ENCODE assay signal across 8 cellular contexts in the genomic region with DNA sequence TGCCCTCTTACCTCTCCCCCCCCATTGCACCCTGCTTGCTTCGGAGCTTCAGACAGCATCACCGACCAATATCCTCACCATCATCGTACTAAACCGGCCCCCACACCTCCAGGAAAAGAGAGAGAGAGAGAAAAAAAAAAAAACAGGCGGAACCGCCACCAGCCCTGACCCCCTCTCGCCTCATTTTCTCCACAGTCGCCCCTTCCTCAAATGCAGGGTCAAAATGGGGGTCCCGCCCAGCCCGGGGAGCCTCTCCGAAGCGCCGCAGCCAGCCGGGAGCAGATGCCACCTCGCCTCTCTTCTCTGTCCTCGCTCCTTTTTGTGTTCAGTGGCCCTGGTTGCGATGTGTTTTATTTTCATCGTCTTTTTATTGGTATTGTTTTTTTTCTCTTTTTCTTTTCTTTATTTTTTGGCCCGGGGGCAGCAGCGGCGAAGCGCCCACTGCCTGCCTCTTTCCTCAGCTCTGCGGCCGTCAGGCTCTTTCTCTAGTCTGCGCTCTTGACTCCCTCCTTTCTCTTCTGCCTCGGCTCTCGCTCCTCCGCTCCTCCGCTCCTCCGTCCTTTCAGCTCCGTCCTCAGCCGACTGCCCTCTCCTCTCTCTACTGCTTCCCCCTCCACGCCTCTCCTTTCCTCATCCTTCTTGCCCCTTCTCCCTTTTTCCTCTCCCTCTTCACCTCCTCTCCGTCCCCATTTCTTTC. TPM values are rescaled to one million over a fixed set of nuclear protein-coding genes. Genes with fewer than 3 reads are reported as not detected.
A peak's percentile ranks its signal among the peaks of the same experiment; 100 is the strongest.
DNase-seq lines count a peak whose midpoint lies in the region; ATAC-seq lines count a peak whose summit lies in the region.

No MANE protein-coding gene starts in this region.

- H3K4me1 Mint-ChIP-seq in CD8-positive, alpha-beta memory T cell: peaks cover 10 to 14% (median 13%) of the 10 kb centered on the region in 3 donors
- peaks cover 9% of the 10 kb centered on the region for H3K4me1 Mint-ChIP-seq in activated naive CD8-positive, alpha-beta T cell treated with anti-CD3 and anti-CD28 coated beads for 36 hours
- peaks cover 15% of the 10 kb centered on the region for H3K4me1 Mint-ChIP-seq in stimulated activated memory B cell treated with anti-CD40 and anti-IgM and Interleukin-4, amounts not matched to agents 10 μg/mL and 1 μg/mL and 100 μg/mL, for 72 hours

- H3K36me3 Mint-ChIP-seq in CD8-positive, alpha-beta memory T cell: peaks cover 0 to 2% (median 0%) of the 10 kb centered on the region in 3 donors
- H3K36me3 Mint-ChIP-seq in activated naive CD8-positive, alpha-beta T cell treated with anti-CD3 and anti-CD28 coated beads for 36 hours: no peaks in the 10 kb centered on the region
- no peaks in the 10 kb centered on the region for H3K36me3 Mint-ChIP-seq in stimulated activated memory B cell treated with anti-CD40 and anti-IgM and Interleukin-4, amounts not matched to agents 10 μg/mL and 1 μg/mL and 100 μg/mL, for 72 hours

- peak overlapping the region; percentile 83 to 96 (median 90) for H3K4me3 Mint-ChIP-seq in CD8-positive, alpha-beta memory T cell
- H3K4me3 Mint-ChIP-seq in activated naive CD8-positive, alpha-beta T cell treated with anti-CD3 and anti-CD28 coated beads for 36 hours: peak overlapping the region; percentile 83
- H3K4me3 Mint-ChIP-seq in stimulated activated memory B cell treated with anti-CD40 and anti-IgM and Interleukin-4, amounts not matched to agents 10 μg/mL and 1 μg/mL and 100 μg/mL, for 72 hours: peak overlapping the region; percentile 77

- H3K36me3 ChIP-seq in CD8-positive, alpha-beta memory T cell (ENCODE audit: insufficient read depth, low read length): no peaks in the 10 kb centered on the region
- no peaks in the 10 kb centered on the region for H3K36me3 ChIP-seq in iPS-18a (ENCODE audit: control insufficient read depth, low read depth, low read length)

- POLR2A ChIA-PET in CD8-positive, alpha-beta memory T cell (lab: Charles Lee): interaction anchor here (0.6 to 1.7 kb wide), 4 partner anchors 22 to 148 kb away, joined by 3 to 9 read pairs (median 5); partner anchors contain the start of gene GSK3A

- H3K4me1 ChIP-seq in CD8-positive, alpha-beta memory T cell (ENCODE audit: insufficient read depth, low read length): peaks cover 12% of the 10 kb centered on the region
- peaks cover 10% of the 10 kb centered on the region for H3K4me1 ChIP-seq in iPS-18a (ENCODE audit: control insufficient read depth, low read depth, low read length)

- H3K27me3 ChIP-seq in CD8-positive, alpha-beta memory T cell (ENCODE audit: insufficient read depth, low read length, poor library complexity, severe bottlenecking): peaks cover 18% of the 10 kb centered on the region
- peaks cover 76% of the 10 kb centered on the region for H3K27me3 ChIP-seq in iPS-18a (ENCODE audit: control insufficient read depth, insufficient read depth, low read length)

- peak overlapping the region; percentile 57 for H3K4me3 ChIP-seq in CD8-positive, alpha-beta memory T cell (ENCODE audit: low read length)
- peak overlapping the region; percentile 58 for H3K4me3 ChIP-seq in iPS-18a (ENCODE audit: low read length)

- no peak overlapping the region for H3K27ac ChIP-seq in CD8-positive, alpha-beta memory T cell (ENCODE audit: low read depth, low read length)
- H3K27ac ChIP-seq in iPS-18a (ENCODE audit: low read length): no peak overlapping the region

- peak; percentile 42 for ATAC-seq in stimulated activated memory B cell treated with anti-CD40 and anti-IgM and Interleukin-4, amounts not matched to agents 10 μg/mL and 1 μg/mL and 100 μg/mL, for 72 hours
- ATAC-seq in HG03159 (IDR thresholded peaks at IDR 0.05; ENCODE audit: unreplicated experiment): no peak
- ATAC-seq in GM21447 (IDR thresholded peaks at IDR 0.05; ENCODE audit: unreplicated experiment): no peak

- peak in 1 of 5 donors; percentile 19 for DNase-seq in CD8-positive, alpha-beta memory T cell
- peak; percentile 29 for DNase-seq in M059J (ENCODE audit: low read depth)
- no peak for DNase-seq in activated naive CD8-positive, alpha-beta T cell treated with anti-CD3 and anti-CD28 coated beads for 36 hours
- DNase-seq in NCI-H128 (lab: John Stamatoyannopoulos, UW; ENCODE audit: unreplicated experiment): no peak

- peaks cover 7 to 23% of the 10 kb centered on the region in 2 donors for H3K27me3 Mint-ChIP-seq in CD8-positive, alpha-beta memory T cell
- H3K27me3 Mint-ChIP-seq in activated naive CD8-positive, alpha-beta T cell treated with anti-CD3 and anti-CD28 coated beads for 36 hours: peaks cover 27% of the 10 kb centered on the region
- peaks cover 19% of the 10 kb centered on the region for H3K27me3 Mint-ChIP-seq in stimulated activated memory B cell treated with anti-CD40 and anti-IgM and Interleukin-4, amounts not matched to agents 10 μg/mL and 1 μg/mL and 100 μg/mL, for 72 hours

- no peak overlapping the region for H3K9ac ChIP-seq in iPS-18a (ENCODE audit: low read length)

- CTCF ChIA-PET in CD8-positive, alpha-beta memory T cell (lab: Charles Lee): interaction anchor here (0.7 to 2.6 kb wide), 20 partner anchors 9 to 379 kb away, joined by 3 to 13 read pairs (median 5); partner anchors contain the start of genes GSK3A, POU2F2 and ZNF574

- peak overlapping the region in 6 of 8 donors; percentile 39 to 90 (median 68) for H3K27ac Mint-ChIP-seq in CD8-positive, alpha-beta memory T cell
- H3K27ac Mint-ChIP-seq in activated naive CD8-positive, alpha-beta T cell treated with anti-CD3 and anti-CD28 coated beads for 36 hours: no peak overlapping the region
- no peak overlapping the region for H3K27ac Mint-ChIP-seq in stimulated activated memory B cell treated with anti-CD40 and anti-IgM and Interleukin-4, amounts not matched to agents 10 μg/mL and 1 μg/mL and 100 μg/mL, for 72 hours

- H3K9me3 ChIP-seq in CD8-positive, alpha-beta memory T cell (ENCODE audit: low read length): no peaks in the 10 kb centered on the region
- no peaks in the 10 kb centered on the region for H3K9me3 ChIP-seq in iPS-18a (ENCODE audit: control insufficient read depth, low read depth, low read length)

- no peaks in the 10 kb centered on the region for H3K9me3 Mint-ChIP-seq in CD8-positive, alpha-beta memory T cell
- H3K9me3 Mint-ChIP-seq in activated naive CD8-positive, alpha-beta T cell treated with anti-CD3 and anti-CD28 coated beads for 36 hours: no peaks in the 10 kb centered on the region
- H3K9me3 Mint-ChIP-seq in stimulated activated memory B cell treated with anti-CD40 and anti-IgM and Interleukin-4, amounts not matched to agents 10 μg/mL and 1 μg/mL and 100 μg/mL, for 72 hours: no peaks in the 10 kb centered on the region

RNA-seq across cellular contexts. Expression of gene DEDD2, which starts 41.4 kb away (rescaled TPM):
- 10 to 100 TPM; 30.0 to 32.7 TPM for total RNA-seq in CD8-positive, alpha-beta memory T cell
- 163 TPM for polyA plus RNA-seq in CD8-positive, alpha-beta memory T cell
- 27.5 and 43.8 TPM in 2 replicates for total RNA-seq in M059J (2014; rRNA removed; shearing (Covaris generic))
- 10 to 100 TPM; 16.2 to 17.6 TPM for total RNA-seq in activated naive CD8-positive, alpha-beta T cell treated with anti-CD3 and anti-CD28 coated beads for 36 hours

RNA-seq across cellular contexts. Expression of gene POU2F2, which starts 43.9 kb away (rescaled TPM):
- 10 to 100 TPM; 46.7 to 47.9 TPM for total RNA-seq in CD8-positive, alpha-beta memory T cell
- polyA plus RNA-seq in CD8-positive, alpha-beta memory T cell: 8.5 TPM
- 0.17 and 0.30 TPM in 2 replicates for total RNA-seq in M059J (2014; rRNA removed; shearing (Covaris generic))
- 10 to 100 TPM; 50.8 to 52.2 TPM for total RNA-seq in activated naive CD8-positive, alpha-beta T cell treated with anti-CD3 and anti-CD28 coated beads for 36 hours

RNA-seq across cellular contexts. Expression of gene ZNF526, which starts 44.0 kb away (rescaled TPM):
- 10 to 100 TPM; 18.4 to 20.5 TPM for total RNA-seq in CD8-positive, alpha-beta memory T cell
- 9.0 TPM for polyA plus RNA-seq in CD8-positive, alpha-beta memory T cell
- total RNA-seq in M059J (2014; rRNA removed; shearing (Covaris generic)): 6.4 and 12.1 TPM in 2 replicates
- 10 to 100 TPM; 12.1 to 14.5 TPM for total RNA-seq in activated naive CD8-positive, alpha-beta T cell treated with anti-CD3 and anti-CD28 coated beads for 36 hours

Comparison
In these comparisons a context has a peak if more than half of its experiments do, and no peak if none do; other contexts are left out.
1. H3K27ac Mint-ChIP-seq: peak in CD8-positive, alpha-beta memory T cell (6 of 8); none in activated naive CD8-positive, alpha-beta T cell treated with anti-CD3 and anti-CD28 coated beads for 36 hours (single experiment) and stimulated activated memory B cell treated with anti-CD40 and anti-IgM and Interleukin-4, amounts not matched to agents 10 μg/mL and 1 μg/mL and 100 μg/mL, for 72 hours (single experiment).
2. RNA of gene POU2F2, which starts 43.9 kb away (total RNA-seq): 50.8 to 52.2 TPM in activated naive CD8-positive, alpha-beta T cell treated with anti-CD3 and anti-CD28 coated beads for 36 hours and 46.7 to 47.9 TPM in CD8-positive, alpha-beta memory T cell; 0.17 to 0.30 TPM in M059J; every median in the first group is over 10 times any median in the second.
3. Peak in every context shown above with its lines, with median percentiles within 50 percentile points of each other: H3K4me3 Mint-ChIP-seq.